In the genomic region with DNA sequence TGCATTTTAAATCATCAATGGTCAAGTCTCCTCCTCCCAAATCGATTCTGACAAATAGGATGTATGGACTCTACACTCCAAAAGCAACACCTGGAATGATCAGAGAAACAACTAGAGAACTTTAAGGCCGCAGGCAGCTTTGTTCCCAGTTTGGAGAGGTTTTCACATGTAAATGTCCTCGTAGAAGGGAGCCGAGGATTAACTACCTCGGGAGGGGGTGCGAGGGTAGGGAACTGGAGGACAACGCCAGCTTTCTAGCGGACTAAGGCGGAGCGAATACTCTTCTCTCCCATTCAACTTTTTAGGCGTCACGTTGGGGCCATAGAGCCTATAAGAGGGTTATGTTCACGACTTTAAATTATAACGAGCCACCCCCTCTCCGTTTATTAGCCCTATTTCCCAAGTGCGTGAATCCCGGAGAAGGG, we compare ENCODE assay signal across 1 cellular context.
TF ChIP-seq lines count a peak whose summit lies in the region.

No MANE protein-coding gene starts in this region.

TF ChIP-seq in HepG2, 621 proteins besides CTCF, POLR2A, EP300 and RAD21 (continued from another document):
- TF ChIP-seq POGK (CRISPR knock-in tag; conservative IDR thresholded peaks at IDR 0.05), result 0 out of 2 replicates have a peak, but pooled peaks have one; percentile 24
- peak; percentile 8; the same call in 1 of the 2 replicates for TF ChIP-seq ZNF879 (CRISPR knock-in tag; IDR thresholded peaks at IDR 0.05)
- TF ChIP-seq SOX6 (IDR thresholded peaks at IDR 0.05), result no peak
- 0 out of 2 replicates have a peak, but pooled peaks have one; percentile 19 for TF ChIP-seq SOX6 (CRISPR knock-in tag; IDR thresholded peaks at IDR 0.05)
- TF ChIP-seq HDAC2 (CRISPR knock-in tag; IDR thresholded peaks at IDR 0.05), result peak; percentile 15; the same call in 1 of the 2 replicates
- peak; percentile 29; the same call in 1 of the 2 replicates for TF ChIP-seq CREM (IDR thresholded peaks at IDR 0.05)
- TF ChIP-seq CREM (CRISPR knock-in tag; IDR thresholded peaks at IDR 0.05), result no peak
- peak; percentile 38; the same call in 1 of the 2 replicates for TF ChIP-seq SAP130 (CRISPR knock-in tag; IDR thresholded peaks at IDR 0.05; ENCODE audit: low read depth)
- no peak for TF ChIP-seq CREB1 (IDR thresholded peaks at IDR 0.05)
- no peak for TF ChIP-seq CREB1 (CRISPR knock-in tag; IDR thresholded peaks at IDR 0.05)
- TF ChIP-seq, protein P1, sequence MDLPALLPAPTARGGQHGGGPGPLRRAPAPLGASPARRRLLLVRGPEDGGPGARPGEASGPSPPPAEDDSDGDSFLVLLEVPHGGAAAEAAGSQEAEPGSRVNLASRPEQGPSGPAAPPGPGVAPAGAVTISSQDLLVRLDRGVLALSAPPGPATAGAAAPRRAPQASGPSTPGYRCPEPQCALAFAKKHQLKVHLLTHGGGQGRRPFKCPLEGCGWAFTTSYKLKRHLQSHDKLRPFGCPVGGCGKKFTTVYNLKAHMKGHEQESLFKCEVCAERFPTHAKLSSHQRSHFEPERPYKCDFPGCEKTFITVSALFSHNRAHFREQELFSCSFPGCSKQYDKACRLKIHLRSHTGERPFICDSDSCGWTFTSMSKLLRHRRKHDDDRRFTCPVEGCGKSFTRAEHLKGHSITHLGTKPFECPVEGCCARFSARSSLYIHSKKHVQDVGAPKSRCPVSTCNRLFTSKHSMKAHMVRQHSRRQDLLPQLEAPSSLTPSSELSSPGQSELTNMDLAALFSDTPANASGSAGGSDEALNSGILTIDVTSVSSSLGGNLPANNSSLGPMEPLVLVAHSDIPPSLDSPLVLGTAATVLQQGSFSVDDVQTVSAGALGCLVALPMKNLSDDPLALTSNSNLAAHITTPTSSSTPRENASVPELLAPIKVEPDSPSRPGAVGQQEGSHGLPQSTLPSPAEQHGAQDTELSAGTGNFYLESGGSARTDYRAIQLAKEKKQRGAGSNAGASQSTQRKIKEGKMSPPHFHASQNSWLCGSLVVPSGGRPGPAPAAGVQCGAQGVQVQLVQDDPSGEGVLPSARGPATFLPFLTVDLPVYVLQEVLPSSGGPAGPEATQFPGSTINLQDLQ (CRISPR knock-in tag; IDR thresholded peaks at IDR 0.05), result no peak
- TF ChIP-seq PRDM10 (CRISPR knock-in tag; IDR thresholded peaks at IDR 0.05; ENCODE audit: low read depth), result 0 out of 2 replicates have a peak, but pooled peaks have one; percentile 79
- TF ChIP-seq NKX3-1 (CRISPR knock-in tag; IDR thresholded peaks at IDR 0.05), result no peak
- peak; percentile 37; the same call in 1 of the 2 replicates for TF ChIP-seq KDM5A (IDR thresholded peaks at IDR 0.05; ENCODE audit: borderline replicate concordance, low read length)
- TF ChIP-seq SNAI1 (CRISPR knock-in tag; IDR thresholded peaks at IDR 0.05; ENCODE audit: borderline replicate concordance), result no peak
- 0 out of 2 replicates have a peak, but pooled peaks have one; percentile 25 for TF ChIP-seq GATAD2A (CRISPR knock-in tag; IDR thresholded peaks at IDR 0.05)
- TF ChIP-seq NCOR1 (IDR thresholded peaks at IDR 0.05; ENCODE audit: borderline replicate concordance, low read length), result peak; percentile 63; the same call in 1 of the 2 replicates
